1 cellular context compared by ENCODE assay signal in the genomic region with DNA sequence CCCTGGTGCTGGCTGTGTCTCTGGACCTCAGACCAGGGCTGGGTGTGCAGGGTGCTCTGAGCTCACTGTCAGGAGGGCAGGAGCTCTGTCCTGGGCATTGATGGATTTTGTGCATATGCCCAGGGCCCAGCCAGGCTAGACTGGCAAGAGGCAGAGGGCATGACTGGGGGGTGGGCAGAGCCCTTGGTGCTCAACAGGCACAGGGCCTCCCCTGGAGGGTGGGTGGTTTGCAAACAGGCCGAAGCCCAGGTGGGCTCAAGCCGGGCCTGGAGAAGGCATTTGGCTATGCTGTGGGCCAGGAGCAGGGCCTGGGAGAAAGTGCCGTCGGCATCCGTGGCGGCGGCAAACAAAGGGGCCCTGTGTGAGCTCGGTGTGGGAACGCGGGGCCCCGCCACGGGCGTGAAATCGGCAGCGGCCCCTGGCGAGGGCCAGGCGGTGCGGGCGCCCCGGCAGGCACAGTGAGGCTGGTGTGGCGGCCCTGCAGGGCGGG.
TF ChIP-seq lines count a peak whose summit lies in the region.

No MANE protein-coding gene starts in this region.

TF ChIP-seq in HepG2, 621 proteins besides CTCF, POLR2A, EP300 and RAD21:
- TF ChIP-seq HNRNPLL (IDR thresholded peaks at IDR 0.05; ENCODE audit: low read depth, low read length, poor library complexity, severe bottlenecking) (peak; percentile 20), HNRNPL (IDR thresholded peaks at IDR 0.05; ENCODE audit: low read depth, low read length) (peak; percentile 68; the same call in 1 of the 2 replicates), ZNF768 (CRISPR knock-in tag; IDR thresholded peaks at IDR 0.05) (peak; percentile 79; the same call in 1 of the 2 replicates)
- TF ChIP-seq, protein P1, sequence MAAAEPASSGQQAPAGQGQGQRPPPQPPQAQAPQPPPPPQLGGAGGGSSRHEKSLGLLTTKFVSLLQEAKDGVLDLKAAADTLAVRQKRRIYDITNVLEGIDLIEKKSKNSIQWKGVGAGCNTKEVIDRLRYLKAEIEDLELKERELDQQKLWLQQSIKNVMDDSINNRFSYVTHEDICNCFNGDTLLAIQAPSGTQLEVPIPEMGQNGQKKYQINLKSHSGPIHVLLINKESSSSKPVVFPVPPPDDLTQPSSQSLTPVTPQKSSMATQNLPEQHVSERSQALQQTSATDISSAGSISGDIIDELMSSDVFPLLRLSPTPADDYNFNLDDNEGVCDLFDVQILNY (CRISPR knock-in tag; conservative IDR thresholded peaks at IDR 0.05), result no peak
- TF ChIP-seq, protein P2, sequence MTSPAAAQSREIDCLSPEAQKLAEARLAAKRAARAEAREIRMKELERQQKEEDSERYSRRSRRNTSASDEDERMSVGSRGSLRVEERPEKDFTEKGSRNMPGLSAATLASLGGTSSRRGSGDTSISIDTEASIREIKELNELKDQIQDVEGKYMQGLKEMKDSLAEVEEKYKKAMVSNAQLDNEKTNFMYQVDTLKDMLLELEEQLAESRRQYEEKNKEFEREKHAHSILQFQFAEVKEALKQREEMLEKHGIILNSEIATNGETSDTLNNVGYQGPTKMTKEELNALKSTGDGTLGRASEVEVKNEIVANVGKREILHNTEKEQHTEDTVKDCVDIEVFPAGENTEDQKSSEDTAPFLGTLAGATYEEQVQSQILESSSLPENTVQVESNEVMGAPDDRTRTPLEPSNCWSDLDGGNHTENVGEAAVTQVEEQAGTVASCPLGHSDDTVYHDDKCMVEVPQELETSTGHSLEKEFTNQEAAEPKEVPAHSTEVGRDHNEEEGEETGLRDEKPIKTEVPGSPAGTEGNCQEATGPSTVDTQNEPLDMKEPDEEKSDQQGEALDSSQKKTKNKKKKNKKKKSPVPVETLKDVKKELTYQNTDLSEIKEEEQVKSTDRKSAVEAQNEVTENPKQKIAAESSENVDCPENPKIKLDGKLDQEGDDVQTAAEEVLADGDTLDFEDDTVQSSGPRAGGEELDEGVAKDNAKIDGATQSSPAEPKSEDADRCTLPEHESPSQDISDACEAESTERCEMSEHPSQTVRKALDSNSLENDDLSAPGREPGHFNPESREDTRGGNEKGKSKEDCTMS (CRISPR knock-in tag; conservative IDR thresholded peaks at IDR 0.05), result no peak
